7 cellular contexts compared by ENCODE assay signal in the genomic region with DNA sequence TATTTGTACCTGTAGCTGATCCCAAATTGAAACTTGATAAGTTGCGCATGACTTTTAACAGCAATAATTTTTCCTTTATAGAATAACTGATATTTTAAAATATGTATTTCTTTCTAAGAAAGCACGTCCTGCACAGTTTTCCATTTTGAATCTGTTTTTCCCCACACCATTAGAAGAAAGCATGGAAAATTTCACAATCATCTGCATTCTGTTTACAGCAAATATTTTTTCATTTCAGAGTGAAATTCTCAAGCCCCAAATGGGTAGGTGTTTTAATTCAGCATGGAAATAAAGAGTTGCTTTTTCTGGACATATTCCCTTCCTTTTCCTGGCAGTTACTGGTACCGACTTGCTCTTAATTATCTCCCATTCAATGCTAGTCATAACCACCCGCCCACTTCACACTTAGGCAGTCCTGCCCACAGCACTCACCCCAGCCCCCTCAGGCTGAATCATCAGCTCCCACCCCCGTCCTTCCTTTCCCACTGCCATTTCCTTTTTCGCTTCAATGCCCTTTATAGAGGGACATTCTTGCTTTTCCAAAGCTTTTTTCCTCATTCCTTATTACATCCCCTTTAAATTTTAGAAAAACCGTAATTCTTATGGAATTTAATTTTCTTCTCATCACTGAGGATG.
DNase-seq lines count a peak whose midpoint lies in the region; ATAC-seq and TF ChIP-seq lines count a peak whose summit lies in the region.

No MANE protein-coding gene starts in this region.

- no peaks in the 10 kb centered on the region for H3K9me3 ChIP-seq in skeletal muscle satellite cell (replicated peaks; ENCODE audit: low read length)

- peak overlapping the region; percentile 15 for H3K4me3 Mint-ChIP-seq in activated CD8-positive, alpha-beta T cell treated with anti-CD3 and anti-CD28 coated beads for 36 hours

- H3K27ac Mint-ChIP-seq in activated CD8-positive, alpha-beta T cell treated with anti-CD3 and anti-CD28 coated beads for 36 hours, result peak overlapping the region; percentile 74

- CTCF ChIA-PET in activated CD8-positive, alpha-beta T cell treated with anti-CD3 and anti-CD28 coated beads for 36 hours (lab: Charles Lee), result interaction anchor here (1.5 to 2.3 kb wide), 4 partner anchors 8 to 19 kb away, joined by 3 to 12 read pairs (median 5); no protein-coding TSS in a partner anchor

- no peak for TF ChIP-seq CTCF in activated CD8-positive, alpha-beta T cell treated with anti-CD3 and anti-CD28 coated beads for 36 hours (IDR thresholded peaks at IDR 0.05)
- TF ChIP-seq CTCF in foreskin keratinocyte (conservative IDR thresholded peaks at IDR 0.05) (no peak), GM13977 (IDR thresholded peaks at IDR 0.05; ENCODE audit: extremely low read depth, insufficient read depth, missing control alignments) (no peak)

- no peaks in the 10 kb centered on the region for H3K36me3 ChIP-seq in skeletal muscle satellite cell (ENCODE audit: insufficient read depth, low read length)

- no peaks in the 10 kb centered on the region for H3K27me3 Mint-ChIP-seq in activated CD8-positive, alpha-beta T cell treated with anti-CD3 and anti-CD28 coated beads for 36 hours

- no peaks in the 10 kb centered on the region for H3K27me3 ChIP-seq in foreskin keratinocyte
- no peaks in the 10 kb centered on the region for H3K27me3 ChIP-seq in skeletal muscle satellite cell (ENCODE audit: control insufficient read depth, insufficient read depth, low read length)

- no peaks in the 10 kb centered on the region for H3K9me3 Mint-ChIP-seq in activated CD8-positive, alpha-beta T cell treated with anti-CD3 and anti-CD28 coated beads for 36 hours

- in situ Hi-C loops in GM13977 (cut with MboI; ENCODE audit: low pct_unique_long_range_greater_than_20kb, low sequenced_read_pairs, unreplicated experiment), result no loop called here

- POLR2A ChIA-PET in activated CD8-positive, alpha-beta T cell treated with anti-CD3 and anti-CD28 coated beads for 36 hours (lab: Charles Lee), result interaction anchor here (1.0 to 2.2 kb wide), 2 partner anchors 53 to 90 kb away, joined by 3 to 9 read pairs; partner anchors contain the start of gene GLS

- ATAC-seq in activated CD8-positive, alpha-beta T cell treated with anti-CD3 and anti-CD28 coated beads for 36 hours, result peak; percentile 71
- peak; percentile 74 for ATAC-seq in foreskin keratinocyte

- peaks cover 2% of the 10 kb centered on the region for H3K36me3 Mint-ChIP-seq in activated CD8-positive, alpha-beta T cell treated with anti-CD3 and anti-CD28 coated beads for 36 hours (ENCODE audit: low read depth)

- peak overlapping the region; percentile 79 for H3K27ac ChIP-seq in foreskin keratinocyte

- DNase-seq in Kasumi-1 (lab: John Stamatoyannopoulos, UW), result peak; percentile 40 to 53
- peak; percentile 78 for DNase-seq in activated CD8-positive, alpha-beta T cell treated with anti-CD3 and anti-CD28 coated beads for 36 hours
- peak in 1 of 2 donors; percentile 68 for DNase-seq in foreskin keratinocyte
- no peak for DNase-seq in GM13977 (ENCODE audit: low spot score)
- no peak for DNase-seq in T1000 (lab: John Stamatoyannopoulos, UW)
- no peak for DNase-seq in COLO668 (lab: John Stamatoyannopoulos, UW; ENCODE audit: unreplicated experiment)

- H3K4me2 ChIP-seq in skeletal muscle satellite cell (ENCODE audit: low read length), result peak overlapping the region; percentile 65

- intact Hi-C loops in activated CD8-positive, alpha-beta T cell treated with anti-CD3 and anti-CD28 coated beads for 36 hours (cut with micrococcal nuclease), result loop anchor here (5.0 kb wide), 1 partner anchor 51 kb away; no protein-coding TSS in a partner anchor

- no peak overlapping the region for H3K9ac ChIP-seq in skeletal muscle satellite cell (ENCODE audit: low read depth, low read length)

- H3K4me3 ChIP-seq in skeletal muscle satellite cell (ENCODE audit: low read length), result peak overlapping the region; percentile 7

- peaks cover 59% of the 10 kb centered on the region for H3K4me1 Mint-ChIP-seq in activated CD8-positive, alpha-beta T cell treated with anti-CD3 and anti-CD28 coated beads for 36 hours (ENCODE audit: low read depth)

- H3K4me1 ChIP-seq in foreskin keratinocyte (peaks cover 25% of the 10 kb centered on the region), skeletal muscle satellite cell (ENCODE audit: control insufficient read depth, insufficient read depth, low read length) (peaks cover 22% of the 10 kb centered on the region)

Comparison
In these comparisons a context has a peak if more than half of its experiments do, and no peak if none do; other contexts are left out.
1. DNase-seq: peak in Kasumi-1 (2 of 2) and activated CD8-positive, alpha-beta T cell treated with anti-CD3 and anti-CD28 coated beads for 36 hours (single experiment); none in GM13977 (single experiment), T1000 (single experiment) and COLO668 (single experiment).